In genomic region chr11:118841469-118842222, GRCh38 we compare ENCODE assay signal across 9 cellular contexts.
DNase-seq lines count a peak whose midpoint lies in the region; ATAC-seq lines count a peak whose summit lies in the region.
"Had no signal": no experiment of that assay in that cellular context is flagged by ENCODE, and none has a peak within 500 bp of the region (broad histone marks: within the 10 kb centered on the region; RNA-seq: fewer than 3 reads in every experiment).

No MANE protein-coding gene starts in this region.

- peak overlapping the region; percentile 50 for H3K27ac Mint-ChIP-seq in activated naive CD8-positive, alpha-beta T cell treated with anti-CD3 and anti-CD28 coated beads, Interleukin-2, amount 50 U/mL, for 24 hours
- peak overlapping the region; percentile 82 for H3K27ac Mint-ChIP-seq in stimulated activated memory B cell treated with anti-CD40 and anti-IgM and Interleukin-4, amounts not matched to agents 10 μg/mL and 1 μg/mL and 100 μg/mL, for 72 hours
- H3K27ac Mint-ChIP-seq: brain had no signal

- no peaks in the 10 kb centered on the region for H3K9me3 Mint-ChIP-seq in activated naive CD8-positive, alpha-beta T cell treated with anti-CD3 and anti-CD28 coated beads, Interleukin-2, amount 50 U/mL, for 24 hours
- no peaks in the 10 kb centered on the region for H3K9me3 Mint-ChIP-seq in stimulated activated memory B cell treated with anti-CD40 and anti-IgM and Interleukin-4, amounts not matched to agents 10 μg/mL and 1 μg/mL and 100 μg/mL, for 72 hours
- H3K9me3 Mint-ChIP-seq: brain had no signal

- no peaks in the 10 kb centered on the region for H3K36me3 Mint-ChIP-seq in activated naive CD8-positive, alpha-beta T cell treated with anti-CD3 and anti-CD28 coated beads, Interleukin-2, amount 50 U/mL, for 24 hours (ENCODE audit: low read depth)
- no peaks in the 10 kb centered on the region for H3K36me3 Mint-ChIP-seq in stimulated activated memory B cell treated with anti-CD40 and anti-IgM and Interleukin-4, amounts not matched to agents 10 μg/mL and 1 μg/mL and 100 μg/mL, for 72 hours
- H3K36me3 Mint-ChIP-seq: brain had no signal

- H3K4me3 Mint-ChIP-seq in activated naive CD8-positive, alpha-beta T cell treated with anti-CD3 and anti-CD28 coated beads, Interleukin-2, amount 50 U/mL, for 24 hours, result peak overlapping the region; percentile 65
- H3K4me3 Mint-ChIP-seq in stimulated activated memory B cell treated with anti-CD40 and anti-IgM and Interleukin-4, amounts not matched to agents 10 μg/mL and 1 μg/mL and 100 μg/mL, for 72 hours, result peak overlapping the region; percentile 76
- H3K4me3 Mint-ChIP-seq: brain had no signal

- H3K4me1 Mint-ChIP-seq in activated naive CD8-positive, alpha-beta T cell treated with anti-CD3 and anti-CD28 coated beads, Interleukin-2, amount 50 U/mL, for 24 hours, result peaks cover 51% of the 10 kb centered on the region
- H3K4me1 Mint-ChIP-seq in stimulated activated memory B cell treated with anti-CD40 and anti-IgM and Interleukin-4, amounts not matched to agents 10 μg/mL and 1 μg/mL and 100 μg/mL, for 72 hours, result peaks cover 57% of the 10 kb centered on the region
- H3K4me1 Mint-ChIP-seq: brain had no signal

- no peaks in the 10 kb centered on the region for H3K27me3 Mint-ChIP-seq in activated naive CD8-positive, alpha-beta T cell treated with anti-CD3 and anti-CD28 coated beads, Interleukin-2, amount 50 U/mL, for 24 hours
- H3K27me3 Mint-ChIP-seq in stimulated activated memory B cell treated with anti-CD40 and anti-IgM and Interleukin-4, amounts not matched to agents 10 μg/mL and 1 μg/mL and 100 μg/mL, for 72 hours, result no peaks in the 10 kb centered on the region

- DNase-seq in T follicular helper cell (ENCODE audit: low read depth), result peak; percentile 34
- DNase-seq in activated naive CD8-positive, alpha-beta T cell treated with anti-CD3 and anti-CD28 coated beads, Interleukin-2, amount 50 U/mL, for 24 hours, result peak; percentile 39
- no peak for DNase-seq in DMS 273 treated with DMSO at 0.1 percent for 48 hours (lab: John Stamatoyannopoulos, UW)
- DNase-seq in UCSD-AML1 (lab: John Stamatoyannopoulos, UW; ENCODE audit: unreplicated experiment), result no peak
- no peak for DNase-seq in NCI-H748 (lab: John Stamatoyannopoulos, UW; ENCODE audit: unreplicated experiment)
- DNase-seq: NCI-H2081 had no signal

- ATAC-seq in GM21423 (IDR thresholded peaks at IDR 0.05; ENCODE audit: unreplicated experiment), result peak; percentile 41
- ATAC-seq in activated naive CD8-positive, alpha-beta T cell treated with anti-CD3 and anti-CD28 coated beads, Interleukin-2, amount 50 U/mL, for 24 hours, result peak; percentile 75
- peak; percentile 85 for ATAC-seq in stimulated activated memory B cell treated with anti-CD40 and anti-IgM and Interleukin-4, amounts not matched to agents 10 μg/mL and 1 μg/mL and 100 μg/mL, for 72 hours

Comparison
In these comparisons a context has a peak if more than half of its experiments do, and no peak if none do; other contexts are left out.
1. DNase-seq: peak in T follicular helper cell (single experiment) and activated naive CD8-positive, alpha-beta T cell treated with anti-CD3 and anti-CD28 coated beads, Interleukin-2, amount 50 U/mL, for 24 hours (single experiment); none in DMS 273 treated with DMSO at 0.1 percent for 48 hours (single experiment), UCSD-AML1 (single experiment) and NCI-H748 (single experiment).
2. Peak in every context shown above with its lines, with median percentiles within 50 percentile points of each other: ATAC-seq.